9 cellular contexts compared by ENCODE assay signal in the genomic region with DNA sequence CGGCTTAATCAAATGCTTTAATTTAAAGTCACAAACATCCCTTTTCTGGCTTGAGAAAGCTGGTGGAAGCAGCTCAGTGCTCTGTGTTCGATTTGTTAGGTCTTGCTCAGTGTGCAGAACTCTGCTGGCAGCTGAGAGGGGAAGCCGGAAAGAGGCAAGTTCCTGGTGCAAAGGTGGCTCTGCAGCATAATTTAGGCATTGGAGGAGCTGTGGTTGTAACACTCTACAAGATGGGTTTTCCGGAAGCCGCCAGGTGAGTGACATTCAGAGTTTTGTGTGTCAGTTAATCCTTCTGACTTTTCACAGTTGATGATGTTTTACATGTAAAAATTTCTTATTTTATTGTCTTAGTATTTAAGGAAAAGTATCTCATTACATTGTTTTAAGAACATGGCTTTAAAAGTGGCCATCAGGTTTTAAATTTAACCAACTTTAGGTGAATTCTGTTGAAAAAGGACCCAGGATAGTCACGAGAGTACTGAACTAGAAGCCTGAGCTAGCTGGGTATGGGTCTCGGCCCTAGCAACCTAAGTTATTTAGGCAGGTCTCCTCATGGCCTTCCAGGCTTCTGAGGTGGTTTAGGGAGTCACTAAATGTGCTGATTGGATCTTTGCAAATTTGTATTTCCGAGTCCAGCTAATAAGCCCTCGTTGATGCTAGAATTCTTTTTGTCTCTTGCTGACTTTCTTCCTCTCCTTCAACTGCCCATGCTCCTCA. TPM values are rescaled to one million over a fixed set of nuclear protein-coding genes. Genes with fewer than 3 reads are reported as not detected.
DNase-seq lines count a peak whose midpoint lies in the region; ATAC-seq and TF ChIP-seq lines count a peak whose summit lies in the region.
"Had no signal": no experiment of that assay in that cellular context is flagged by ENCODE, and none has a peak within 500 bp of the region (broad histone marks: within the 10 kb centered on the region; RNA-seq: fewer than 3 reads in every experiment).

No MANE protein-coding gene starts in this region.

- TF ChIP-seq POLR2A in GM19099 (IDR thresholded peaks at IDR 0.05; ENCODE audit: extremely low read depth, insufficient read length, low read depth), result peak; percentile 66

- no peaks in the 10 kb centered on the region for H3K9me3 ChIP-seq in liver (ENCODE audit: control insufficient read depth in 4 of 4, low read length in 3 of 4)

- WGBS in liver, result 33% methylated on average over 9 of the region's 9 CpGs

- H3K27me3 Mint-ChIP-seq in activated CD4-positive, alpha-beta T cell treated with anti-CD3 and anti-CD28 coated beads, Interleukin-2, amount 10 ng/mL, durations not matched to agents 7 days and 5 days, result no peaks in the 10 kb centered on the region

- intact Hi-C loops in dorsolateral prefrontal cortex (cut with DNase I), result no loop called here

- H3K4me1 Mint-ChIP-seq in activated CD4-positive, alpha-beta T cell treated with anti-CD3 and anti-CD28 coated beads, Interleukin-2, amount 10 ng/mL, durations not matched to agents 7 days and 5 days, result peaks cover 23% of the 10 kb centered on the region

- H3K36me3 Mint-ChIP-seq in activated CD4-positive, alpha-beta T cell treated with anti-CD3 and anti-CD28 coated beads, Interleukin-2, amount 10 ng/mL, durations not matched to agents 7 days and 5 days (ENCODE audit: low read depth), result peaks cover 22% of the 10 kb centered on the region

- H3K36me3 ChIP-seq in liver (ENCODE audit: control insufficient read depth in 4 of 4, insufficient read depth in 3 of 4, low read depth in 1 of 4, low read length in 3 of 4), result peaks cover 3 to 38% (median 19%) of the 10 kb centered on the region in 4 donors

- H3K4me3 Mint-ChIP-seq in activated CD4-positive, alpha-beta T cell treated with anti-CD3 and anti-CD28 coated beads, Interleukin-2, amount 10 ng/mL, durations not matched to agents 7 days and 5 days, result peak overlapping the region; percentile 79

- peak overlapping the region; percentile 45 to 91 (median 70) for H3K4me3 ChIP-seq in dorsolateral prefrontal cortex
- peak overlapping the region; percentile 27 to 79 (median 51) for H3K4me3 ChIP-seq in liver (ENCODE audit: low read depth in 1 of 3, low read length in 3 of 3)

- POLR2A ChIA-PET in activated CD4-positive, alpha-beta T cell treated with anti-CD3 and anti-CD28 coated beads, Interleukin-2, amount 10 ng/mL, durations not matched to agents 7 days and 5 days (lab: Charles Lee), result interaction anchor here (0.6 kb wide), 1 partner anchor 373 kb away, joined by 3 read pairs; no protein-coding TSS in a partner anchor

- H3K4me1 ChIP-seq in liver (ENCODE audit: control insufficient read depth in 4 of 4, insufficient read depth in 4 of 4, low read length in 3 of 4), result peaks cover 0 to 13% (median 5%) of the 10 kb centered on the region in 4 donors

- CTCF ChIA-PET in activated CD4-positive, alpha-beta T cell treated with anti-CD3 and anti-CD28 coated beads, Interleukin-2, amount 10 ng/mL, durations not matched to agents 7 days and 5 days (lab: Charles Lee), result no interaction called here

- peak overlapping the region; percentile 13 to 74 for H3K9ac ChIP-seq in liver (ENCODE audit: low read depth in 1 of 2, low read length in 2 of 2)

- peak overlapping the region; percentile 78 for H3K27ac Mint-ChIP-seq in activated CD4-positive, alpha-beta T cell treated with anti-CD3 and anti-CD28 coated beads, Interleukin-2, amount 10 ng/mL, durations not matched to agents 7 days and 5 days

- DNase-seq in AG20443 (ENCODE audit: low spot score) (peak; percentile 89), NCI-H69 (lab: John Stamatoyannopoulos, UW) (peak; percentile 92), dorsolateral prefrontal cortex (peak in 9 of 10 donors; percentile 54 to 78 (median 69))
- peak; percentile 91 for DNase-seq in activated CD4-positive, alpha-beta T cell treated with anti-CD3 and anti-CD28 coated beads, Interleukin-2, amount 10 ng/mL, durations not matched to agents 7 days and 5 days
- peak; percentile 58 for DNase-seq in stimulated activated CD4-positive, alpha-beta T cell treated with anti-CD3 and anti-CD28 coated beads, Interleukin-4, amount 100 ng/mL, for 1 hour

- H3K27ac ChIP-seq in dorsolateral prefrontal cortex (peak overlapping the region in 23 of 59 donors; percentile 4 to 79 (median 42)), liver (ENCODE audit: low read depth in 1 of 2, low read length in 2 of 2) (no peak overlapping the region)

- ATAC-seq in HG03521 (IDR thresholded peaks at IDR 0.05; ENCODE audit: unreplicated experiment), result peak; percentile 90

- peak; percentile 55 to 67 for TF ChIP-seq RAD21 in liver (IDR thresholded peaks at IDR 0.05)

- TF ChIP-seq CTCF in dorsolateral prefrontal cortex (IDR thresholded peaks at IDR 0.05 in 54 of 56, conservative IDR thresholded peaks at IDR 0.05 in 2 of 56; ENCODE audit: low read depth in 1 of 56, partially characterized antibody in 56 of 56) (peak in 11 of 56 donors; percentile 5 to 34 (median 13)), liver (IDR thresholded peaks at IDR 0.05; ENCODE audit: low read depth, low read length, missing input control) (no peak)

- H3K9me3 Mint-ChIP-seq in activated CD4-positive, alpha-beta T cell treated with anti-CD3 and anti-CD28 coated beads, Interleukin-2, amount 10 ng/mL, durations not matched to agents 7 days and 5 days, result peaks cover 2% of the 10 kb centered on the region

- H3K27me3 ChIP-seq in dorsolateral prefrontal cortex (no peaks in the 10 kb centered on the region), liver (ENCODE audit: control insufficient read depth in 4 of 4, insufficient read depth in 4 of 4, low read length in 3 of 4) (no peaks in the 10 kb centered on the region)

TF ChIP-seq in liver, 16 proteins besides CTCF, POLR2A, EP300 and RAD21:
- TF ChIP-seq HNF4A (conservative IDR thresholded peaks at IDR 0.05) (peak; percentile 82 to 85), GABPA (IDR thresholded peaks at IDR 0.05 in 1 of 2, conservative IDR thresholded peaks at IDR 0.05 in 1 of 2) (peak; percentile 40 to 85), SP1 (IDR thresholded peaks at IDR 0.05) (peak; percentile 79), TAF1 (conservative IDR thresholded peaks at IDR 0.05) (peak; percentile 28), EGR1 (IDR thresholded peaks at IDR 0.05; ENCODE audit: low read depth in 2 of 2) (peak in 1 of 2 donors; percentile 65), NR2F2 (IDR thresholded peaks at IDR 0.05) (peak; percentile 61), FOXA1 (IDR thresholded peaks at IDR 0.05) (no peak), JUND (IDR thresholded peaks at IDR 0.05) (peak in 1 of 2 donors; percentile 53), FOXA2 (IDR thresholded peaks at IDR 0.05) (no peak), RXRA (IDR thresholded peaks at IDR 0.05) (peak; percentile 45 to 67), HNF4G (IDR thresholded peaks at IDR 0.05) (peak; percentile 85), YY1 (IDR thresholded peaks at IDR 0.05) (peak; percentile 84)
- TF ChIP-seq, protein P1, sequence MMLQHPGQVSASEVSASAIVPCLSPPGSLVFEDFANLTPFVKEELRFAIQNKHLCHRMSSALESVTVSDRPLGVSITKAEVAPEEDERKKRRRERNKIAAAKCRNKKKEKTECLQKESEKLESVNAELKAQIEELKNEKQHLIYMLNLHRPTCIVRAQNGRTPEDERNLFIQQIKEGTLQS (IDR thresholded peaks at IDR 0.05), result no peak
- TF ChIP-seq, protein P2, sequence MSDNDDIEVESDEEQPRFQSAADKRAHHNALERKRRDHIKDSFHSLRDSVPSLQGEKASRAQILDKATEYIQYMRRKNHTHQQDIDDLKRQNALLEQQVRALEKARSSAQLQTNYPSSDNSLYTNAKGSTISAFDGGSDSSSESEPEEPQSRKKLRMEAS (IDR thresholded peaks at IDR 0.05), result peak; percentile 96
- TF ChIP-seq, protein P3, sequence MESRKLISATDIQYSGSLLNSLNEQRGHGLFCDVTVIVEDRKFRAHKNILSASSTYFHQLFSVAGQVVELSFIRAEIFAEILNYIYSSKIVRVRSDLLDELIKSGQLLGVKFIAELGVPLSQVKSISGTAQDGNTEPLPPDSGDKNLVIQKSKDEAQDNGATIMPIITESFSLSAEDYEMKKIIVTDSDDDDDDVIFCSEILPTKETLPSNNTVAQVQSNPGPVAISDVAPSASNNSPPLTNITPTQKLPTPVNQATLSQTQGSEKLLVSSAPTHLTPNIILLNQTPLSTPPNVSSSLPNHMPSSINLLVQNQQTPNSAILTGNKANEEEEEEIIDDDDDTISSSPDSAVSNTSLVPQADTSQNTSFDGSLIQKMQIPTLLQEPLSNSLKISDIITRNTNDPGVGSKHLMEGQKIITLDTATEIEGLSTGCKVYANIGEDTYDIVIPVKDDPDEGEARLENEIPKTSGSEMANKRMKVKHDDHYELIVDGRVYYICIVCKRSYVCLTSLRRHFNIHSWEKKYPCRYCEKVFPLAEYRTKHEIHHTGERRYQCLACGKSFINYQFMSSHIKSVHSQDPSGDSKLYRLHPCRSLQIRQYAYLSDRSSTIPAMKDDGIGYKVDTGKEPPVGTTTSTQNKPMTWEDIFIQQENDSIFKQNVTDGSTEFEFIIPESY (IDR thresholded peaks at IDR 0.05), result peak; percentile 49
- TF ChIP-seq, protein P4, sequence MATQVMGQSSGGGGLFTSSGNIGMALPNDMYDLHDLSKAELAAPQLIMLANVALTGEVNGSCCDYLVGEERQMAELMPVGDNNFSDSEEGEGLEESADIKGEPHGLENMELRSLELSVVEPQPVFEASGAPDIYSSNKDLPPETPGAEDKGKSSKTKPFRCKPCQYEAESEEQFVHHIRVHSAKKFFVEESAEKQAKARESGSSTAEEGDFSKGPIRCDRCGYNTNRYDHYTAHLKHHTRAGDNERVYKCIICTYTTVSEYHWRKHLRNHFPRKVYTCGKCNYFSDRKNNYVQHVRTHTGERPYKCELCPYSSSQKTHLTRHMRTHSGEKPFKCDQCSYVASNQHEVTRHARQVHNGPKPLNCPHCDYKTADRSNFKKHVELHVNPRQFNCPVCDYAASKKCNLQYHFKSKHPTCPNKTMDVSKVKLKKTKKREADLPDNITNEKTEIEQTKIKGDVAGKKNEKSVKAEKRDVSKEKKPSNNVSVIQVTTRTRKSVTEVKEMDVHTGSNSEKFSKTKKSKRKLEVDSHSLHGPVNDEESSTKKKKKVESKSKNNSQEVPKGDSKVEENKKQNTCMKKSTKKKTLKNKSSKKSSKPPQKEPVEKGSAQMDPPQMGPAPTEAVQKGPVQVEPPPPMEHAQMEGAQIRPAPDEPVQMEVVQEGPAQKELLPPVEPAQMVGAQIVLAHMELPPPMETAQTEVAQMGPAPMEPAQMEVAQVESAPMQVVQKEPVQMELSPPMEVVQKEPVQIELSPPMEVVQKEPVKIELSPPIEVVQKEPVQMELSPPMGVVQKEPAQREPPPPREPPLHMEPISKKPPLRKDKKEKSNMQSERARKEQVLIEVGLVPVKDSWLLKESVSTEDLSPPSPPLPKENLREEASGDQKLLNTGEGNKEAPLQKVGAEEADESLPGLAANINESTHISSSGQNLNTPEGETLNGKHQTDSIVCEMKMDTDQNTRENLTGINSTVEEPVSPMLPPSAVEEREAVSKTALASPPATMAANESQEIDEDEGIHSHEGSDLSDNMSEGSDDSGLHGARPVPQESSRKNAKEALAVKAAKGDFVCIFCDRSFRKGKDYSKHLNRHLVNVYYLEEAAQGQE (IDR thresholded peaks at IDR 0.05), result peak; percentile 27
TF ChIP-seq in liver: peak in this region for 13.

RNA-seq across cellular contexts. Expression of a gene that starts 47.1 kb away (rescaled TPM):
- not detected for total RNA-seq in activated CD4-positive, alpha-beta T cell treated with anti-CD3 and anti-CD28 coated beads, Interleukin-2, amount 10 ng/mL, durations not matched to agents 7 days and 5 days
- 10 to 100 TPM in 8 of 120 experiments, 1 to 10 TPM in 112; 2.3 to 13.8 (median 5.2) TPM for total RNA-seq in dorsolateral prefrontal cortex
- total RNA-seq in liver, result 10 to 100 TPM in 1 of 2 donors, 1 to 10 TPM in 1; 1.9 to 10.8 TPM
- polyA plus RNA-seq in liver, result 1 to 10 TPM; 3.0 to 9.6 TPM
- total RNA-seq: T-helper 1 cell treated with Interleukin-12 subunit alpha and Interleukin-12 subunit beta and Interleukin-4 antibody, amounts not matched to agents 30 ng/mL and 1 ng/mL, for 36 hours had no signal
